ENCODE assay signal across 1 cellular context in genomic region chr15:99123706-99124451, GRCh38.
TF ChIP-seq lines count a peak whose summit lies in the region.

No MANE protein-coding gene starts in this region.

TF ChIP-seq in K562, 482 proteins besides CTCF, POLR2A, EP300 and RAD21 (continued from another document):
- TF ChIP-seq, protein P1, sequence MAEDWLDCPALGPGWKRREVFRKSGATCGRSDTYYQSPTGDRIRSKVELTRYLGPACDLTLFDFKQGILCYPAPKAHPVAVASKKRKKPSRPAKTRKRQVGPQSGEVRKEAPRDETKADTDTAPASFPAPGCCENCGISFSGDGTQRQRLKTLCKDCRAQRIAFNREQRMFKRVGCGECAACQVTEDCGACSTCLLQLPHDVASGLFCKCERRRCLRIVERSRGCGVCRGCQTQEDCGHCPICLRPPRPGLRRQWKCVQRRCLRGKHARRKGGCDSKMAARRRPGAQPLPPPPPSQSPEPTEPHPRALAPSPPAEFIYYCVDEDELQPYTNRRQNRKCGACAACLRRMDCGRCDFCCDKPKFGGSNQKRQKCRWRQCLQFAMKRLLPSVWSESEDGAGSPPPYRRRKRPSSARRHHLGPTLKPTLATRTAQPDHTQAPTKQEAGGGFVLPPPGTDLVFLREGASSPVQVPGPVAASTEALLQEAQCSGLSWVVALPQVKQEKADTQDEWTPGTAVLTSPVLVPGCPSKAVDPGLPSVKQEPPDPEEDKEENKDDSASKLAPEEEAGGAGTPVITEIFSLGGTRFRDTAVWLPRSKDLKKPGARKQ (CRISPR knock-in tag; IDR thresholded peaks at IDR 0.05), result no peak
- TF ChIP-seq SUPT5H (IDR thresholded peaks at IDR 0.05) (no peak), ZNF133 (CRISPR knock-in tag; IDR thresholded peaks at IDR 0.05) (no peak), RAD51 (IDR thresholded peaks at IDR 0.05; ENCODE audit: borderline replicate concordance, low read depth) (peak; percentile 23; the same call in 1 of the 2 replicates), TCF3 (CRISPR knock-in tag; IDR thresholded peaks at IDR 0.05) (0 out of 2 replicates have a peak, but pooled peaks have one; percentile 11), HDAC3 (IDR thresholded peaks at IDR 0.05; ENCODE audit: borderline replicate concordance, partially characterized antibody) (no peak), SAP30 (IDR thresholded peaks at IDR 0.05; ENCODE audit: borderline replicate concordance, insufficient read depth, low read depth, low read length, poor library complexity, severe bottlenecking) (no peak), ZNF586 (CRISPR knock-in tag; conservative IDR thresholded peaks at IDR 0.05) (no peak), SMAD1 (IDR thresholded peaks at IDR 0.05; ENCODE audit: low read depth, low read length, partially characterized antibody) (no peak), E4F1 (CRISPR knock-in tag; IDR thresholded peaks at IDR 0.05; ENCODE audit: borderline replicate concordance) (no peak), TCF7L2 (IDR thresholded peaks at IDR 0.05; ENCODE audit: low read depth, low read length) (no peak)
- TF ChIP-seq, protein P2, sequence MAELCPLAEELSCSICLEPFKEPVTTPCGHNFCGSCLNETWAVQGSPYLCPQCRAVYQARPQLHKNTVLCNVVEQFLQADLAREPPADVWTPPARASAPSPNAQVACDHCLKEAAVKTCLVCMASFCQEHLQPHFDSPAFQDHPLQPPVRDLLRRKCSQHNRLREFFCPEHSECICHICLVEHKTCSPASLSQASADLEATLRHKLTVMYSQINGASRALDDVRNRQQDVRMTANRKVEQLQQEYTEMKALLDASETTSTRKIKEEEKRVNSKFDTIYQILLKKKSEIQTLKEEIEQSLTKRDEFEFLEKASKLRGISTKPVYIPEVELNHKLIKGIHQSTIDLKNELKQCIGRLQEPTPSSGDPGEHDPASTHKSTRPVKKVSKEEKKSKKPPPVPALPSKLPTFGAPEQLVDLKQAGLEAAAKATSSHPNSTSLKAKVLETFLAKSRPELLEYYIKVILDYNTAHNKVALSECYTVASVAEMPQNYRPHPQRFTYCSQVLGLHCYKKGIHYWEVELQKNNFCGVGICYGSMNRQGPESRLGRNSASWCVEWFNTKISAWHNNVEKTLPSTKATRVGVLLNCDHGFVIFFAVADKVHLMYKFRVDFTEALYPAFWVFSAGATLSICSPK (IDR thresholded peaks at IDR 0.05; ENCODE audit: borderline replicate concordance), result no peak
